ENCODE assay signal across 18 cellular contexts in the genomic region with DNA sequence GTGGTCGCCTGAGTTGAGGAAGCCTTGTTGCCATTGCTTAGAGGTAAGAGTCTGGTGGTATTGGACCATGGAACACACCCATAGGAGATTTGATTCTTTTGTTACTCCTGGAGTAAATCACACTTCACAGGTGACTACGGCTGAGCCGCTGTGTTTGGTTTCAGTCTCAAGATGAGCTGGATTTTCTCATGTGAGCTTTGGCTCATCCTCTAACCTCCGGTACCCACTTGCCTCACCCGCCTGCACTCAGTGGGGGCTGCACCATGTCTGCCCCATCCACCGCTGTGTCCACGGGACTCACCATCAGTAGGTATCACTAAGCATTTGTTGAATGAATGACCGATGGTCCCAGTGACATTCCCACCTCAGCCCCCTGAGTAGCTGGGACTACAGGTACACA. TPM values are rescaled to one million over a fixed set of nuclear protein-coding genes. Genes with fewer than 3 reads are reported as not detected.
"Had no signal": no experiment of that assay in that cellular context is flagged by ENCODE, and none has a peak within 500 bp of the region (broad histone marks: within the 10 kb centered on the region; RNA-seq: fewer than 3 reads in every experiment).

No MANE protein-coding gene starts in this region.

- H3K4me3 Mint-ChIP-seq: immature natural killer cell; naive thymus-derived CD8-positive, alpha-beta T cell; type B pancreatic cell had no signal

- H3K27ac ChIP-seq: esophagus muscularis mucosa, suprapubic skin had no signal

- ATAC-seq: mucosa of descending colon; naive thymus-derived CD8-positive, alpha-beta T cell; right cardiac atrium; stimulated activated naive CD8-positive, alpha-beta T cell treated with anti-CD3 and anti-CD28 coated beads, Interleukin-15, Interleukin-2, amounts not matched to agents 100 U/mL and 50 U/mL, for 24 hours had no signal

- H3K36me3 ChIP-seq: esophagus muscularis mucosa, suprapubic skin had no signal

- H3K36me3 Mint-ChIP-seq: type B pancreatic cell had no signal

- H3K9me3 ChIP-seq: esophagus muscularis mucosa, mucosa of descending colon, suprapubic skin had no signal

- H3K27me3 ChIP-seq: esophagus muscularis mucosa, suprapubic skin had no signal

- H3K4me1 ChIP-seq: esophagus muscularis mucosa, suprapubic skin had no signal

- H3K4me3 ChIP-seq: esophagus muscularis mucosa, mucosa of descending colon, suprapubic skin had no signal

- FAIRE-seq: astrocyte, colon had no signal

- H3K27ac Mint-ChIP-seq: naive thymus-derived CD8-positive, alpha-beta T cell; type B pancreatic cell had no signal

- DNase-seq: activated CD4-positive, CD25-positive, alpha-beta regulatory T cell treated with anti-CD3 and anti-CD28 coated beads, Interleukin-2, amount 50 U/mL, for 72 hours; activated gamma-delta T cell; activated T-cell treated with anti-CD3 and anti-CD28 coated beads for 4 hours; glutamatergic neuron; immature natural killer cell; mucosa of descending colon; right cardiac atrium; stimulated activated naive CD8-positive, alpha-beta T cell treated with anti-CD3 and anti-CD28 coated beads, Interleukin-15, Interleukin-2, amounts not matched to agents 100 U/mL and 50 U/mL, for 24 hours; T-helper 9 cell had no signal

- H3K4me1 Mint-ChIP-seq: immature natural killer cell had no signal

RNA-seq across cellular contexts. Expression of gene HTT-AS, which starts 52.7 kb away (rescaled TPM):
- total RNA-seq: astrocyte; esophagus muscularis mucosa; fibroblast of villous mesenchyme; lung microvascular endothelial cell; mucosa of descending colon; naive thymus-derived CD8-positive, alpha-beta T cell; progenitor cell of endocrine pancreas; right cardiac atrium; suprapubic skin had no signal
- polyA plus RNA-seq: immature natural killer cell; naive thymus-derived CD8-positive, alpha-beta T cell; right cardiac atrium had no signal
